7 cellular contexts compared by ENCODE assay signal in the genomic region with DNA sequence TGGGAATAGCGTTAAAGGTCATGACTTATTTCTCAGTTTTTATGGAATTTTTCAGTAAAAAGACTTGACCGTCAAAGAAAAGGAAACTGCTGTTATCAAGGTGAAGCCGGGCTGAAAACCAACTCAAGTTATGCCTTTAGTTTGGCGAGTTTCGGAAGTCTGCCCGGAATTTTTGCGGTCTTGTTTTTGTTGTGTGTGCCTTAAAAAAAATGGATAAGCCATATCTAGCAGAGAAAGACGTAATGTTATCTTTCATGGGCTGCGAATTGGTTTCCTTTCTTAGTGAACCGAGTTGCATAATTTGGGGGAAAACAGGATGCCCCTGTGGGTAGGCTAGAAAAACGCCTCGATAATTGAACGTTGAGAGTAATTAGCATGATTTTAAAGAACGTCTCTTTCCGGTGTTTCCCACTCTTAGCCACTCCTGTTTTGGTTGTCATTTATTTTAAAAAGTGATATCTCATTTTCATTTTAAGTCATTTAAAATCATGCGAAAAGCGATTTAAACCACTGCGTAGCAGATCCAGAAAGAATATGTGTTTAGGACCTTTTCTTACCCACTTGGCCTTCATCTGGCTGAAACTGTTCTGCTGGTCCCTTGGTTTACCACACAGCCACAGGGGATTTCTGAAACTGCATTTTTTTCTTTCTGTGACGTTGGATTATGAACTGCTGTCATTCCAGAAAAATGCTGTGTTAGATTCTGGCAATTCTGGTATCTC. TPM values are rescaled to one million over a fixed set of nuclear protein-coding genes. Genes with fewer than 3 reads are reported as not detected.
DNase-seq lines count a peak whose midpoint lies in the region; ATAC-seq, FAIRE-seq and TF ChIP-seq lines count a peak whose summit lies in the region.

No MANE protein-coding gene starts in this region.

- no peak for ATAC-seq in GM18505 (IDR thresholded peaks at IDR 0.05; ENCODE audit: unreplicated experiment)
- peak; percentile 38 for ATAC-seq in HG02885 (IDR thresholded peaks at IDR 0.05; ENCODE audit: poor library complexity, unreplicated experiment)
- ATAC-seq in K562 = no peak
- ATAC-seq in right lobe of liver = no peak

- in situ Hi-C loops in K562 (cut with MboI) = no loop called here

- H3K9ac ChIP-seq in SK-N-MC (ENCODE audit: insufficient read length) (peak overlapping the region; percentile 63), K562 (ENCODE audit: insufficient read depth in 1 of 2, low read depth in 2 of 2, low read length in 2 of 2) (peak overlapping the region; percentile 82 to 94; a peak in 3 of 4 replicates)

- H2AFZ ChIP-seq in K562 (ENCODE audit: low read depth, low read length) = peak overlapping the region; percentile 80

- H3K27me3 ChIP-seq in K562 (ENCODE audit: control insufficient read depth in 2 of 2, insufficient read depth in 2 of 2, low read length in 2 of 2) = no peaks in the 10 kb centered on the region
- no peaks in the 10 kb centered on the region for H3K27me3 ChIP-seq in right lobe of liver

- peak; percentile 52 for TF ChIP-seq POLR2A in GM18505 (IDR thresholded peaks at IDR 0.05; ENCODE audit: borderline replicate concordance, extremely low read depth, insufficient read depth, insufficient read length)
- no peak for TF ChIP-seq POLR2A in K562 (conservative IDR thresholded peaks at IDR 0.05)
- TF ChIP-seq POLR2A in right lobe of liver (IDR thresholded peaks at IDR 0.05) = peak; percentile 42

- H3K4me1 ChIP-seq in K562 (replicated peaks in 1 of 2; ENCODE audit: control insufficient read depth in 2 of 2, insufficient read depth in 2 of 2, low read length in 2 of 2) (peaks cover 8 to 10% of the 10 kb centered on the region in 2 experiments; a peak in 3 of 5 replicates), right lobe of liver (peaks cover 0 to 50% (median 15%) of the 10 kb centered on the region in 4 donors)

- TF ChIP-seq CTCF in K562 (IDR thresholded peaks at IDR 0.05 in 2 of 3, conservative IDR thresholded peaks at IDR 0.05 in 1 of 3; ENCODE audit: insufficient read depth in 2 of 3, low read depth in 1 of 3, low read length in 3 of 3) (no peak), right lobe of liver (IDR thresholded peaks at IDR 0.05) (no peak)

- H4K20me1 ChIP-seq in K562 (replicated peaks; ENCODE audit: control insufficient read depth, insufficient read depth, low read length) = peaks cover 6% of the 10 kb centered on the region; the same call in 1 of the 2 replicates

- TSS peak; percentile 52 for BruUV-seq in K562 (replicated peaks; lab: Mats Ljungman, UMichigan)

- H3K9me3 ChIP-seq in SK-N-MC (ENCODE audit: low read depth, low read length) = no peaks in the 10 kb centered on the region
- H3K9me3 ChIP-seq in K562 (replicated peaks; ENCODE audit: control insufficient read depth, insufficient read depth, low read depth, low read length) = no peaks in the 10 kb centered on the region
- no peaks in the 10 kb centered on the region for H3K9me3 ChIP-seq in right lobe of liver

- POLR2A ChIA-PET in K562 (lab: Yijun Ruan, JAX) = interaction anchor here (0.7 to 2.2 kb wide), 9 partner anchors 11 to 332 kb away, joined by 3 to 16 read pairs (median 4); no protein-coding TSS in a partner anchor

- peak; percentile 74 for FAIRE-seq in K562 (lab: Jason Lieb, UNC)

- H3K36me3 ChIP-seq in SK-N-MC (ENCODE audit: insufficient read depth, low read length) (no peaks in the 10 kb centered on the region; the same call in 1 of the 2 replicates), K562 (ENCODE audit: control insufficient read depth, insufficient read depth, low read length) (peaks cover 39% of the 10 kb centered on the region), right lobe of liver (peaks cover 11 to 36% (median 36%) of the 10 kb centered on the region in 4 donors)

- intact Hi-C loops in K562 (cut with micrococcal nuclease) (loop anchor here (2.0 kb wide), 1 partner anchor 36 kb away; no protein-coding TSS in a partner anchor), right lobe of liver (cut with DNase I) (no loop called here)

- H3K79me2 ChIP-seq in K562 (ENCODE audit: control insufficient read depth, insufficient read depth, low read length) = peaks cover 25% of the 10 kb centered on the region

- no peaks in the 10 kb centered on the region for H3K9me1 ChIP-seq in K562 (ENCODE audit: control insufficient read depth, insufficient read depth, low read length)

- CTCF ChIA-PET in K562 (lab: Yijun Ruan, JAX; ENCODE audit: low intra/inter-chr PET ratio) = no interaction called here

- 0 out of 4 replicates have a peak, but pooled peaks have one; percentile 2 to 5 for TF ChIP-seq RAD21 in K562 (CRISPR knock-in tag; conservative IDR thresholded peaks at IDR 0.05 in 1 of 2, IDR thresholded peaks at IDR 0.05 in 1 of 2)

- H3K27ac ChIP-seq in SK-N-MC (peak overlapping the region; percentile 20; the same call in 1 of the 2 replicates), K562 (ENCODE audit: extremely low read depth, low read depth, low read length) (peak overlapping the region; percentile 81), right lobe of liver (peak overlapping the region; percentile 98 to 100 (median 98))

- DNase-seq in SK-N-MC (ENCODE audit: low read depth, low spot score) = peak; percentile 63
- DNase-seq in K562 (ENCODE audit: extremely low read depth in 1 of 4, low spot score in 3 of 4) = peak in 2 of 4 experiments; percentile 17 to 51
- DNase-seq in right lobe of liver = no peak
- DNase-seq in stimulated activated naive CD4-positive, alpha-beta T cell (lab: John Stamatoyannopoulos, UW) = peak; percentile 23 to 89 (median 68)
- no peak for DNase-seq in NCI-H2029 treated with DMSO at 0.1 percent for 48 hours (lab: John Stamatoyannopoulos, UW)

- WGBS in K562 (ENCODE audit: insufficient coverage, low coverage, missing lambda C conversion rate) = 2% methylated on average over 18 of the region's 19 CpGs
- 0% methylated on average over 19 of the region's 19 CpGs for WGBS in right lobe of liver (ENCODE audit: insufficient coverage, low coverage, low lambda C conversion rate, missing lambda C conversion rate)

- H3K4me2 ChIP-seq in K562 (ENCODE audit: insufficient read depth, low read length) = peak overlapping the region; percentile 80

- TF ChIP-seq EP300 in K562 (IDR thresholded peaks at IDR 0.05; ENCODE audit: low read length) = peak; percentile 53; the same call in 1 of the 2 replicates

- H3K4me3 ChIP-seq in SK-N-MC = peak overlapping the region; percentile 83
- peak overlapping the region; percentile 86 for H3K4me3 ChIP-seq in K562
- peak overlapping the region; percentile 79 to 88 (median 80) for H3K4me3 ChIP-seq in right lobe of liver

TF ChIP-seq in K562, 482 proteins besides CTCF, POLR2A, EP300 and RAD21 (continues in another document):
- TF ChIP-seq, protein P1, sequence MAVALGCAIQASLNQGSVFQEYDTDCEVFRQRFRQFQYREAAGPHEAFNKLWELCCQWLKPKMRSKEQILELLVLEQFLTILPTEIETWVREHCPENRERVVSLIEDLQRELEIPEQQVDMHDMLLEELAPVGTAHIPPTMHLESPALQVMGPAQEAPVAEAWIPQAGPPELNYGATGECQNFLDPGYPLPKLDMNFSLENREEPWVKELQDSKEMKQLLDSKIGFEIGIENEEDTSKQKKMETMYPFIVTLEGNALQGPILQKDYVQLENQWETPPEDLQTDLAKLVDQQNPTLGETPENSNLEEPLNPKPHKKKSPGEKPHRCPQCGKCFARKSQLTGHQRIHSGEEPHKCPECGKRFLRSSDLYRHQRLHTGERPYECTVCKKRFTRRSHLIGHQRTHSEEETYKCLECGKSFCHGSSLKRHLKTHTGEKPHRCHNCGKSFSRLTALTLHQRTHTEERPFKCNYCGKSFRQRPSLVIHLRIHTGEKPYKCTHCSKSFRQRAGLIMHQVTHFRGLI (CRISPR knock-in tag; IDR thresholded peaks at IDR 0.05) = no peak
- TF ChIP-seq ZNF146 (CRISPR knock-in tag; IDR thresholded peaks at IDR 0.05; ENCODE audit: unreplicated experiment) (no peak), ATF1 (CRISPR knock-in tag; IDR thresholded peaks at IDR 0.05) (no peak), ATF1 (tag; IDR thresholded peaks at IDR 0.05) (peak; percentile 15; the same call in 1 of the 2 replicates), CEBPG (CRISPR knock-in tag; IDR thresholded peaks at IDR 0.05) (no peak), CEBPG (tag; conservative IDR thresholded peaks at IDR 0.05 in 1 of 2, IDR thresholded peaks at IDR 0.05 in 1 of 2) (0 out of 4 replicates have a peak, but pooled peaks of 1 of the 2 experiments have one; percentile 24), CBFA2T3 (IDR thresholded peaks at IDR 0.05) (peak; percentile 71)

RNA-seq across cellular contexts. Expression of a gene that starts 1.2 kb away (rescaled TPM):
- 29.4 and 39.8 TPM in 2 replicates for total RNA-seq in K562 (2011; cell fraction: chromatin; rRNA removed; ENCODE audit: low replicate concordance)
- 14.0 and 18.4 TPM in 2 replicates for total RNA-seq in K562 (2011; cell fraction: nucleolus; rRNA removed)
- 16.1 and 21.3 TPM in 2 replicates for total RNA-seq in K562 (2011; cell fraction: nucleoplasm; rRNA removed)
- 4.7 and 5.7 TPM in 2 replicates for total RNA-seq in K562 (2014; rRNA removed)
- 7.7 and 8.9 TPM in 2 replicates for total RNA-seq in K562 (2014; rRNA removed; fragmentation: Illumina TruSeq; extraction: Trizol)
- total RNA-seq in K562 (2015; rRNA removed; fragmentation: Illumina TruSeq; extraction: Trizol) = 7.1 TPM in 2 replicates
- total RNA-seq in K562 (2021) = 13.7 and 14.2 TPM in 2 replicates
- 6.4 and 6.7 TPM in 2 replicates for polyA plus RNA-seq in K562 (2011; rRNA removed)
- 1.8 and 2.5 TPM in 2 replicates for polyA plus RNA-seq in K562 (2011; cell fraction: cytosol; rRNA removed)
- 24.5 and 25.4 TPM in 2 replicates for polyA plus RNA-seq in K562 (2011; cell fraction: nucleus; rRNA removed)
- polyA plus RNA-seq in K562 (2012) = 2.3 and 5.2 TPM in 2 replicates
- polyA plus RNA-seq in K562 (2014; fragmentation: Illumina TruSeq; extraction: Trizol) = 2.7 and 3.6 TPM in 2 replicates
- 1 to 10 TPM; 1.2 to 1.6 TPM for polyA plus RNA-seq in K562 (2014; fragmentation: Nextera tagmentation; extraction: Ambion mirVana)
- 4.1 and 4.9 TPM in 2 replicates for polyA plus RNA-seq in K562 (2014; rRNA removed)
- polyA minus RNA-seq in K562 (2011; rRNA and poly(A)+ RNA removed) = 26.5 and 26.9 TPM in 2 replicates
- 9.8 and 10.7 TPM in 2 replicates for polyA minus RNA-seq in K562 (2011; cell fraction: cytosol; rRNA and poly(A)+ RNA removed)
- 21.9 and 33.7 TPM in 2 replicates for polyA minus RNA-seq in K562 (2011; cell fraction: nucleus; rRNA and poly(A)+ RNA removed)
- 10 to 100 TPM; 23.4 to 83.1 (median 44.4) TPM for total RNA-seq in right lobe of liver

Comparison
In these comparisons a context has a peak if more than half of its experiments do, and no peak if none do; other contexts are left out.
1. DNase-seq: peak in SK-N-MC (single experiment) and stimulated activated naive CD4-positive, alpha-beta T cell (6 of 6); none in right lobe of liver (0 of 3) and NCI-H2029 treated with DMSO at 0.1 percent for 48 hours (single experiment).
2. H3K27ac ChIP-seq: peak in every context shown above with its lines; median percentile 98 in right lobe of liver; 81 in K562; 20 in SK-N-MC.
3. Peak in every context shown above with its lines, with median percentiles within 50 percentile points of each other: H3K4me3 ChIP-seq.